In the genomic region with DNA sequence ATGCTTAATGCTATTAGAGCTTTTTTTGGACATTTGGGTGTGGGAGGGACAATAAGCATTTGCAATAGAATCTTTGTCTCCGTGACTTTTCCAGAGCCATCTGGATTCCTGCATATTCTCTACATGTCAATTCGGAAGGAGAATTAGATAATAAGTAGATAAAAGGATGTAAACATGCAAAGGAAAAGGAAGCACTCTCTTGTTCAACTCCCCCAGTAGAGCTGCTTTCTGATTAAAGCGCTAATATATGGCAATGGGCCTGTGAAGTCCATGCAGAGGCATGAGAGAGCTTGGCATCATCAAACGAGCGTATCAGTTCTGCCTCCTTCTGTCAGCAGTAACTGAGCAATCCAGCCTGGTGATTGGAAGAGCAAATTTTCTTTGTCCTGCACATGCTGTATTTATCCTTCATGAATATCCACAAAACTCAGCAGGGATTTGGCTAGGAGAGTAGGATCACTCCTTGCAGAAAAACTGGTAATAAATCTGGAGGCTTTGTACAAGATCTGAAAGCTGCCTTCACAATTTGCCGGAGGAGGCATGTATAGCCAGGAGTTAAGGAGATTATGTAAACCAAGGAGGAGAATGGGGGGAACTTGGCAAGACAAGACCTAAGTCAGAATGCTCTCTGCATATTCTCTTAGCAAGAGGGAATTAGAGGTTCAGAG, we compare ENCODE assay signal across 17 cellular contexts.
"Had no signal": no experiment of that assay in that cellular context is flagged by ENCODE, and none has a peak within 500 bp of the region (broad histone marks: within the 10 kb centered on the region; RNA-seq: fewer than 3 reads in every experiment).

No MANE protein-coding gene starts in this region.

- H3K36me3 Mint-ChIP-seq: activated naive CD8-positive, alpha-beta T cell treated with anti-CD3 and anti-CD28 coated beads for 36 hours; naive thymus-derived CD8-positive, alpha-beta T cell had no signal

- H3K4me3 Mint-ChIP-seq: activated CD4-positive, alpha-beta T cell treated with anti-CD3 and anti-CD28 coated beads, Interleukin-2, amount 10 ng/mL, durations not matched to agents 24 days and 14 days; activated CD8-positive, alpha-beta T cell treated with anti-CD3 and anti-CD28 coated beads, Interleukin-2, amount 10 ng/mL, durations not matched to agents 7 days and 5 days; activated naive CD8-positive, alpha-beta T cell treated with anti-CD3 and anti-CD28 coated beads for 36 hours; activated T-cell treated with anti-CD3 and anti-CD28 coated beads, Interleukin-2, amount 50 U/mL, for 72 hours; dendritic cell treated with granulocyte-macrophage colony-stimulating factor and Interleukin-4, amounts not matched to agents 40 ng/mL and 50 ng/mL, for 4 days; effector memory CD8-positive, alpha-beta T cell; naive thymus-derived CD8-positive, alpha-beta T cell had no signal

- FAIRE-seq: keratinocyte, TTC549 had no signal

- H3K4me1 Mint-ChIP-seq: activated CD4-positive, alpha-beta T cell treated with anti-CD3 and anti-CD28 coated beads, Interleukin-2, amount 10 ng/mL, durations not matched to agents 24 days and 14 days; activated naive CD8-positive, alpha-beta T cell treated with anti-CD3 and anti-CD28 coated beads for 36 hours; naive thymus-derived CD8-positive, alpha-beta T cell had no signal

- DNase-seq: activated CD4-positive, alpha-beta T cell treated with anti-CD3 and anti-CD28 coated beads, Interleukin-2, amount 10 ng/mL, durations not matched to agents 24 days and 14 days; activated CD4-positive, CD25-positive, alpha-beta regulatory T cell; activated CD8-positive, alpha-beta memory T cell treated with anti-CD3 and anti-CD28 coated beads, Interleukin-2, amount 50 U/mL, for 4 hours; activated CD8-positive, alpha-beta T cell treated with anti-CD3 and anti-CD28 coated beads, Interleukin-2, amount 10 ng/mL, durations not matched to agents 7 days and 5 days; activated gamma-delta T cell treated with Interleukin-2 at 50 U/mL for 16 hours; activated naive CD8-positive, alpha-beta T cell treated with anti-CD3 and anti-CD28 coated beads for 36 hours; activated T-cell treated with anti-CD3 and anti-CD28 coated beads, Interleukin-2, amount 50 U/mL, for 72 hours; effector memory CD8-positive, alpha-beta T cell; mammary epithelial cell; naive thymus-derived CD8-positive, alpha-beta T cell; stimulated activated CD4-positive, alpha-beta T cell treated with anti-CD3 and anti-CD28 coated beads, Interleukin-12 subunit alpha, Interleukin-12 subunit beta, amount 100 ng/mL, for 4 hours; stimulated activated CD4-positive, alpha-beta T cell treated with anti-CD3 and anti-CD28 coated beads, Interleukin-2, amount 100 ng/mL, for 24 hours; SW 1271 had no signal

- H3K9me3 Mint-ChIP-seq: activated CD4-positive, alpha-beta T cell treated with anti-CD3 and anti-CD28 coated beads, Interleukin-2, amount 10 ng/mL, durations not matched to agents 24 days and 14 days; activated naive CD8-positive, alpha-beta T cell treated with anti-CD3 and anti-CD28 coated beads for 36 hours had no signal

- H3K27me3 Mint-ChIP-seq: activated CD4-positive, alpha-beta T cell treated with anti-CD3 and anti-CD28 coated beads, Interleukin-2, amount 10 ng/mL, durations not matched to agents 24 days and 14 days; activated naive CD8-positive, alpha-beta T cell treated with anti-CD3 and anti-CD28 coated beads for 36 hours; dendritic cell treated with granulocyte-macrophage colony-stimulating factor and Interleukin-4, amounts not matched to agents 40 ng/mL and 50 ng/mL, for 4 days; effector memory CD8-positive, alpha-beta T cell; naive thymus-derived CD8-positive, alpha-beta T cell had no signal

- H3K27ac Mint-ChIP-seq: activated CD4-positive, alpha-beta T cell treated with anti-CD3 and anti-CD28 coated beads, Interleukin-2, amount 10 ng/mL, durations not matched to agents 24 days and 14 days; activated CD8-positive, alpha-beta T cell treated with anti-CD3 and anti-CD28 coated beads, Interleukin-2, amount 10 ng/mL, durations not matched to agents 7 days and 5 days; activated naive CD8-positive, alpha-beta T cell treated with anti-CD3 and anti-CD28 coated beads for 36 hours; activated T-cell treated with anti-CD3 and anti-CD28 coated beads, Interleukin-2, amount 50 U/mL, for 72 hours; dendritic cell treated with granulocyte-macrophage colony-stimulating factor and Interleukin-4, amounts not matched to agents 40 ng/mL and 50 ng/mL, for 4 days; effector memory CD8-positive, alpha-beta T cell; naive thymus-derived CD8-positive, alpha-beta T cell had no signal

- ATAC-seq: activated CD8-positive, alpha-beta T cell treated with anti-CD3 and anti-CD28 coated beads, Interleukin-2, amount 10 ng/mL, durations not matched to agents 7 days and 5 days; activated T-cell treated with anti-CD3 and anti-CD28 coated beads, Interleukin-2, amount 50 U/mL, for 72 hours; effector memory CD8-positive, alpha-beta T cell; left lobe of liver; naive thymus-derived CD8-positive, alpha-beta T cell had no signal
